Comparison of ENCODE assay signal across 8 cellular contexts in the genomic region with DNA sequence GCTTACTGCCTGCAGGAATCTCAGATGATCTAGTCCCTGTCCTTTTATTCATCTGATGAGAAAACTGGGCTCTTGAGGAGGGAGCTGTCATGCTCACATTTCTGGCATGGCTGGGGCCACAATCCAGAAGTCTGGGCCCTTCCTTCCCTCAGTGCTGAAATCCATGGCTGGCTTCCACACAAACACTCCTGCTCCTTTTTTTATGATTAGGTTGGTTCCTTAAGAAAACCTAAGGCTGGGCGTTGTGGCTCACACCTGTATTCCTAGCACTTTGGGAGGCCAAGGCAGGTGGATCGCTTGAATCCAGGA. TPM values are rescaled to one million over a fixed set of nuclear protein-coding genes. Genes with fewer than 3 reads are reported as not detected.
DNase-seq lines count a peak whose midpoint lies in the region; ATAC-seq and TF ChIP-seq lines count a peak whose summit lies in the region.

No MANE protein-coding gene starts in this region.

- DNase-seq in activated CD4-positive, alpha-beta T cell treated with anti-CD3 and anti-CD28 coated beads for 36 hours: no peak
- DNase-seq in activated CD4-positive, alpha-beta T cell treated with anti-CD3 and anti-CD28 coated beads for 48 hours: no peak
- no peak for DNase-seq in fibroblast of villous mesenchyme (ENCODE audit: low read depth)
- DNase-seq in activated CD4-positive, CD25-positive, alpha-beta regulatory T cell treated with anti-CD3 and anti-CD28 coated beads, Interleukin-2, amount 50 U/mL, for 72 hours: no peak
- no peak for DNase-seq in foreskin melanocyte
- DNase-seq in SKM-1 treated with dmso at 0.1 percent for 144 hours (lab: John Stamatoyannopoulos, UW; ENCODE audit: unreplicated experiment): no peak

- peak overlapping the region in 1 of 3 donors; percentile 84 for H3K9ac ChIP-seq in skeletal muscle tissue (ENCODE audit: low read depth in 1 of 3, low read length in 3 of 3)

- intact Hi-C loops in activated CD4-positive, alpha-beta T cell treated with anti-CD3 and anti-CD28 coated beads for 36 hours (cut with DNase I, micrococcal nuclease): no loop called here

- H3K27ac Mint-ChIP-seq in activated CD4-positive, alpha-beta T cell treated with anti-CD3 and anti-CD28 coated beads for 36 hours: no peak overlapping the region

- no peaks in the 10 kb centered on the region for H3K36me3 ChIP-seq in skeletal muscle tissue (ENCODE audit: control insufficient read depth in 3 of 3, insufficient read depth in 3 of 3, low read length in 3 of 3)

- TF ChIP-seq CTCF in WI38 (IDR thresholded peaks at IDR 0.05; ENCODE audit: low read depth, low read length): no peak
- no peak for TF ChIP-seq CTCF in fibroblast of villous mesenchyme (IDR thresholded peaks at IDR 0.05; ENCODE audit: insufficient read depth, low read depth, low read length)

- no peaks in the 10 kb centered on the region for H3K27me3 ChIP-seq in skeletal muscle tissue (ENCODE audit: control insufficient read depth in 3 of 3, insufficient read depth in 3 of 3, low read length in 3 of 3)

- no peaks in the 10 kb centered on the region for H3K36me3 Mint-ChIP-seq in activated CD4-positive, alpha-beta T cell treated with anti-CD3 and anti-CD28 coated beads for 36 hours (ENCODE audit: low read depth)

- peaks cover 15 to 26% (median 18%) of the 10 kb centered on the region in 3 donors for H3K4me1 ChIP-seq in skeletal muscle tissue (ENCODE audit: control insufficient read depth in 3 of 3, insufficient read depth in 3 of 3, low read length in 3 of 3)

- H3K27ac ChIP-seq in skeletal muscle tissue (ENCODE audit: low read depth, low read length): peak overlapping the region; percentile 81

- no peaks in the 10 kb centered on the region for H3K27me3 Mint-ChIP-seq in activated CD4-positive, alpha-beta T cell treated with anti-CD3 and anti-CD28 coated beads for 36 hours

- CTCF ChIA-PET in activated CD4-positive, alpha-beta T cell treated with anti-CD3 and anti-CD28 coated beads for 36 hours (lab: Charles Lee): interaction anchor here (1.6 kb wide), 1 partner anchor 29 kb away, joined by 4 read pairs; no protein-coding TSS in a partner anchor

- no peaks in the 10 kb centered on the region for H3K9me3 ChIP-seq in skeletal muscle tissue (ENCODE audit: control insufficient read depth in 3 of 3, low read length in 3 of 3)

- no peaks in the 10 kb centered on the region for H3K9me3 Mint-ChIP-seq in activated CD4-positive, alpha-beta T cell treated with anti-CD3 and anti-CD28 coated beads for 36 hours (ENCODE audit: low read depth)

- peak overlapping the region; percentile 89 for H3K4me3 Mint-ChIP-seq in activated CD4-positive, alpha-beta T cell treated with anti-CD3 and anti-CD28 coated beads for 36 hours

- POLR2A ChIA-PET in activated CD4-positive, alpha-beta T cell treated with anti-CD3 and anti-CD28 coated beads for 36 hours (lab: Charles Lee): interaction anchor here (1.3 kb wide), 1 partner anchor 31 kb away, joined by 4 read pairs; a partner anchor contains a TSS

- ATAC-seq in activated CD4-positive, alpha-beta T cell treated with anti-CD3 and anti-CD28 coated beads for 36 hours: no peak

- H3K4me1 Mint-ChIP-seq in activated CD4-positive, alpha-beta T cell treated with anti-CD3 and anti-CD28 coated beads for 36 hours: peaks cover 6% of the 10 kb centered on the region

- H3K4me3 ChIP-seq in WI38 (ENCODE audit: low read depth, low read length) (peak overlapping the region; percentile 90), fibroblast of villous mesenchyme (ENCODE audit: low read depth, low read length) (peak overlapping the region; percentile 86), skeletal muscle tissue (ENCODE audit: low read length in 3 of 3) (peak overlapping the region; percentile 87 to 91 (median 89))

RNA-seq across cellular contexts. Expression of a gene that starts 1.3 kb away (rescaled TPM):
- 1 to 10 TPM; 1.5 to 1.6 TPM for total RNA-seq in activated CD4-positive, alpha-beta T cell treated with anti-CD3 and anti-CD28 coated beads for 36 hours
- 0.64 and 4.7 TPM in 2 replicates for total RNA-seq in fibroblast of villous mesenchyme
- 1.6 TPM for total RNA-seq in skeletal muscle tissue

RNA-seq across cellular contexts. Expression of a gene that starts 30.1 kb away (rescaled TPM):
- 1,000 to 10,000 TPM; 4,061 to 4,369 TPM for total RNA-seq in activated CD4-positive, alpha-beta T cell treated with anti-CD3 and anti-CD28 coated beads for 36 hours
- total RNA-seq in fibroblast of villous mesenchyme (1,027 and 1,067 TPM in 2 replicates), skeletal muscle tissue (2,380 TPM)
